14 cellular contexts compared by ENCODE assay signal in the genomic region with DNA sequence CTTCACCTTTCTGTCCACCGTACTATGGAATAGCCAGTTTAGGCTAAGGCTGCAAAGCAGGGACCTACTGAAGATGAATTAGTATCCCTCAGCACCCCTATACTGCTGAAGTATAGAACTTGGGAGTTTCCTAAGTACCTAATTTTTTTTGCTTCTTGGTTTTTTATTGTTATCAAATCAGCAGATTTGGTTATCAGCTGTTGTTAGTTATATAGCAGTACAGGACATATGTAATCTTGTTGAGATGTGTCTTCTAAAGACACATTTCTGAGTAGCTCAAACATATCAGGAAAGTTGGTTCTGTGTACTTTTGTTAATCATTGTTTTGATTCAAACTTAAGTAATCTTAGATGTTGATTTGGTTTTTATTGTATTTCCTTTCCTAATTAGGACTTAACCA. TPM values are rescaled to one million over a fixed set of nuclear protein-coding genes. Genes with fewer than 3 reads are reported as not detected.
DNase-seq lines count a peak whose midpoint lies in the region; ATAC-seq, FAIRE-seq and TF ChIP-seq lines count a peak whose summit lies in the region.
"Had no signal": no experiment of that assay in that cellular context is flagged by ENCODE, and none has a peak within 500 bp of the region (broad histone marks: within the 10 kb centered on the region; RNA-seq: fewer than 3 reads in every experiment).

No MANE protein-coding gene starts in this region.

- no peak for TF ChIP-seq POLR2A in endothelial cell of umbilical vein (IDR thresholded peaks at IDR 0.05; ENCODE audit: low read depth, low read length)

- FAIRE-seq in endothelial cell of umbilical vein (lab: Jason Lieb, UNC) = no peak
- FAIRE-seq: islet of Langerhans had no signal

- no peak for ATAC-seq in activated T-cell treated with anti-CD3 and anti-CD28 coated beads, Interleukin-2, amount 50 U/mL, for 4 hours
- ATAC-seq in Panc1 = no peak
- no peak for ATAC-seq in GM18502 (IDR thresholded peaks at IDR 0.05; ENCODE audit: poor library complexity, unreplicated experiment)

- no TSS peak for BruUV-seq in Panc1 (replicated peaks; lab: Mats Ljungman, UMichigan)
- BruUV-seq in endothelial cell of umbilical vein (replicated peaks; lab: Mats Ljungman, UMichigan) = no TSS peak

- no peaks in the 10 kb centered on the region for H3K9me3 Mint-ChIP-seq in activated T-cell treated with anti-CD3 and anti-CD28 coated beads, Interleukin-2, amount 50 U/mL, for 4 hours

- peak overlapping the region; percentile 29 for H3K4me3 Mint-ChIP-seq in activated T-cell treated with anti-CD3 and anti-CD28 coated beads, Interleukin-2, amount 50 U/mL, for 4 hours

- in situ Hi-C loops in Panc1 (cut with HindIII; ENCODE audit: low pct_unique_long_range_greater_than_20kb, low sequenced_read_pairs) = no loop called here

- no peak for DNase-seq in activated T-cell treated with anti-CD3 and anti-CD28 coated beads, Interleukin-2, amount 50 U/mL, for 4 hours
- no peak for DNase-seq in activated T-cell treated with anti-CD3 and anti-CD28 coated beads, Interleukin-2, amount 50 U/mL, for 48 hours
- DNase-seq in Panc1 (ENCODE audit: low read depth, low spot score) (no peak), endothelial cell of umbilical vein (ENCODE audit: low read depth, low spot score) (no peak), GM20000 (ENCODE audit: low spot score) (no peak), foreskin melanocyte (no peak)
- DNase-seq: activated effector memory CD4-positive, alpha-beta T cell treated with Interleukin-2 at 50 U/mL for 16 hours; EL; NCI-H1436; NCI-H526 had no signal

- POLR2A ChIA-PET in Panc1 (lab: Charles Lee) (no interaction called here), endothelial cell of umbilical vein (lab: Charles Lee) (interaction anchor here (1.1 to 2.7 kb wide), 2 partner anchors 8 to 11 kb away, joined by 6 to 17 read pairs; no protein-coding TSS in a partner anchor)

- H3K4me1 ChIP-seq in Panc1 (ENCODE audit: control insufficient read depth, insufficient read depth, low read length) (peaks cover 62% of the 10 kb centered on the region), endothelial cell of umbilical vein (ENCODE audit: control insufficient read depth, extremely low read depth, insufficient read depth, low read length) (peaks cover 48% of the 10 kb centered on the region), skeletal muscle satellite cell (ENCODE audit: control insufficient read depth, insufficient read depth, low read length) (peaks cover 67% of the 10 kb centered on the region)

- intact Hi-C loops in Panc1 (cut with micrococcal nuclease; ENCODE audit: unreplicated experiment) (no loop called here), endothelial cell of umbilical vein (cut with micrococcal nuclease) (no loop called here)

- H3K27ac ChIP-seq in Panc1 (ENCODE audit: low read length) (peak overlapping the region; percentile 54), endothelial cell of umbilical vein (ENCODE audit: insufficient read depth, low read depth, low read length) (no peak overlapping the region)
- H3K27ac ChIP-seq: VCaP had no signal

- H3K36me3 Mint-ChIP-seq in activated T-cell treated with anti-CD3 and anti-CD28 coated beads, Interleukin-2, amount 50 U/mL, for 4 hours (ENCODE audit: insufficient read depth) = peaks cover 52% of the 10 kb centered on the region

- no peak overlapping the region for H2AFZ ChIP-seq in endothelial cell of umbilical vein (ENCODE audit: low read depth, low read length)

- dilution Hi-C loops in endothelial cell of umbilical vein (cut with MboI; ENCODE audit: extremely low pct_ligation_motif_present, low sequenced_read_pairs) = loop anchor here (25.0 kb wide), 1 partner anchor 209 kb away; a partner anchor contains a TSS

- H3K9me1 ChIP-seq in endothelial cell of umbilical vein (replicated peaks; ENCODE audit: control insufficient read depth, extremely low read depth, insufficient read depth, low read length) = no peaks in the 10 kb centered on the region

- H3K9ac ChIP-seq in endothelial cell of umbilical vein (replicated peaks; ENCODE audit: extremely low read depth, insufficient read depth, low read length) (no peak overlapping the region), skeletal muscle satellite cell (ENCODE audit: low read depth, low read length) (no peak overlapping the region)

- no peaks in the 10 kb centered on the region for H3K27me3 Mint-ChIP-seq in activated T-cell treated with anti-CD3 and anti-CD28 coated beads, Interleukin-2, amount 50 U/mL, for 4 hours (ENCODE audit: low read depth)

- CTCF ChIA-PET in Panc1 (lab: Charles Lee) (no interaction called here), endothelial cell of umbilical vein (lab: Charles Lee) (interaction anchor here (1.2 kb wide), 1 partner anchor 414 kb away, joined by 4 read pairs; no protein-coding TSS in a partner anchor)

- H3K9me3 ChIP-seq in Panc1 (ENCODE audit: control insufficient read depth, insufficient read depth, low read depth, low read length) (no peaks in the 10 kb centered on the region), endothelial cell of umbilical vein (replicated peaks; ENCODE audit: control insufficient read depth, insufficient read depth, low read length) (no peaks in the 10 kb centered on the region), skeletal muscle satellite cell (replicated peaks; ENCODE audit: low read length) (no peaks in the 10 kb centered on the region)

- no peak for TF ChIP-seq CTCF in Panc1 (IDR thresholded peaks at IDR 0.05)
- no peak for TF ChIP-seq CTCF in endothelial cell of umbilical vein (IDR thresholded peaks at IDR 0.05; ENCODE audit: extremely low read depth in 1 of 2, insufficient read depth in 1 of 2, low read depth in 1 of 2, low read length in 2 of 2)
- no peak for TF ChIP-seq CTCF in GM20000 (IDR thresholded peaks at IDR 0.05; ENCODE audit: extremely low read depth, missing control alignments)

- H4K20me1 ChIP-seq in endothelial cell of umbilical vein (replicated peaks; ENCODE audit: control insufficient read depth, extremely low read depth, insufficient read depth, low read length) = no peaks in the 10 kb centered on the region

- peaks cover 71% of the 10 kb centered on the region for H3K36me3 ChIP-seq in Panc1 (ENCODE audit: control insufficient read depth, insufficient read depth, low read length)
- H3K36me3 ChIP-seq in endothelial cell of umbilical vein (ENCODE audit: control insufficient read depth in 2 of 2, extremely low read depth in 1 of 2, insufficient read depth in 2 of 2, low read length in 2 of 2) = peaks cover 17 to 31% of the 10 kb centered on the region in 2 experiments
- H3K36me3 ChIP-seq in skeletal muscle satellite cell (ENCODE audit: insufficient read depth, low read length) = peaks cover 71% of the 10 kb centered on the region

- H3K4me1 Mint-ChIP-seq in activated T-cell treated with anti-CD3 and anti-CD28 coated beads, Interleukin-2, amount 50 U/mL, for 4 hours (ENCODE audit: low read depth) = peaks cover 77% of the 10 kb centered on the region

- peaks cover 79% of the 10 kb centered on the region for H3K79me2 ChIP-seq in endothelial cell of umbilical vein (ENCODE audit: control insufficient read depth, insufficient read depth, low read length)

- no peaks in the 10 kb centered on the region for H3K27me3 ChIP-seq in Panc1 (ENCODE audit: control insufficient read depth, insufficient read depth, low read length)
- H3K27me3 ChIP-seq in endothelial cell of umbilical vein (ENCODE audit: control insufficient read depth in 2 of 2, insufficient read depth in 2 of 2, low read length in 2 of 2) = no peaks in the 10 kb centered on the region
- no peaks in the 10 kb centered on the region for H3K27me3 ChIP-seq in skeletal muscle satellite cell (ENCODE audit: control insufficient read depth, insufficient read depth, low read length)

- H3K4me3 ChIP-seq in Panc1 (ENCODE audit: low read depth in 2 of 2, low read length in 2 of 2) (no peak overlapping the region), endothelial cell of umbilical vein (replicated peaks in 1 of 3; ENCODE audit: insufficient read depth in 1 of 3, low read depth in 1 of 3, low read length in 3 of 3) (no peak overlapping the region), skeletal muscle satellite cell (ENCODE audit: low read length) (no peak overlapping the region)

- H3K4me2 ChIP-seq in endothelial cell of umbilical vein (ENCODE audit: insufficient read depth, low read length) (peak overlapping the region; percentile 25), skeletal muscle satellite cell (ENCODE audit: low read length) (peak overlapping the region; percentile 79)

RNA-seq across cellular contexts. Expression of a gene that starts 5.2 kb away (rescaled TPM):
- 100 to 1,000 TPM; 166 to 171 (median 169) TPM for total RNA-seq in activated T-cell treated with anti-CD3 and anti-CD28 coated beads, Interleukin-2, amount 50 U/mL, for 4 hours
- total RNA-seq in Panc1 (2021; ENCODE audit: unreplicated experiment) (489 TPM), endothelial cell of umbilical vein (793 and 796 TPM in 2 replicates)
- 606 TPM for polyA plus RNA-seq in Panc1 (2012; ENCODE audit: insufficient read length)
- 532 and 597 TPM in 2 replicates for polyA plus RNA-seq in endothelial cell of umbilical vein
- 814 and 900 TPM in 2 replicates for polyA plus RNA-seq in endothelial cell of umbilical vein (2011; cell fraction: cytosol; rRNA removed)
- polyA plus RNA-seq in endothelial cell of umbilical vein (2011; cell fraction: nucleus; rRNA removed) = 350 and 406 TPM in 2 replicates
- polyA plus RNA-seq in endothelial cell of umbilical vein (2012) = 760 and 962 TPM in 2 replicates
- polyA minus RNA-seq in endothelial cell of umbilical vein = 489 and 516 TPM in 2 replicates
- polyA minus RNA-seq in endothelial cell of umbilical vein (2011; cell fraction: cytosol; rRNA and poly(A)+ RNA removed) = 117 TPM
- 214 and 242 TPM in 2 replicates for polyA minus RNA-seq in endothelial cell of umbilical vein (2011; cell fraction: nucleus; rRNA and poly(A)+ RNA removed)
- 426 and 583 TPM in 2 replicates for total RNA-seq in skeletal muscle satellite cell (2012; rRNA removed)

RNA-seq across cellular contexts. Expression of a gene that starts 9.1 kb away (rescaled TPM):
- total RNA-seq in activated T-cell treated with anti-CD3 and anti-CD28 coated beads, Interleukin-2, amount 50 U/mL, for 4 hours = 100 to 1,000 TPM; 190 to 203 (median 194) TPM
- total RNA-seq in Panc1 (2021; ENCODE audit: unreplicated experiment) (420 TPM), endothelial cell of umbilical vein (634 and 638 TPM in 2 replicates)
- 368 TPM for polyA plus RNA-seq in Panc1 (2012; ENCODE audit: insufficient read length)
- 681 and 724 TPM in 2 replicates for polyA plus RNA-seq in endothelial cell of umbilical vein
- polyA plus RNA-seq in endothelial cell of umbilical vein (2011; cell fraction: cytosol; rRNA removed) = 1,207 and 1,302 TPM in 2 replicates
- polyA plus RNA-seq in endothelial cell of umbilical vein (2011; cell fraction: nucleus; rRNA removed) = 415 and 445 TPM in 2 replicates
- polyA plus RNA-seq in endothelial cell of umbilical vein (2012) = 703 and 1,019 TPM in 2 replicates
- polyA minus RNA-seq in endothelial cell of umbilical vein = 483 and 580 TPM in 2 replicates
- 115 TPM for polyA minus RNA-seq in endothelial cell of umbilical vein (2011; cell fraction: cytosol; rRNA and poly(A)+ RNA removed)
- polyA minus RNA-seq in endothelial cell of umbilical vein (2011; cell fraction: nucleus; rRNA and poly(A)+ RNA removed) = 85.9 and 87.1 TPM in 2 replicates
- total RNA-seq in skeletal muscle satellite cell (2012; rRNA removed) = 294 and 299 TPM in 2 replicates

RNA-seq across cellular contexts. Expression of a gene that starts 33.1 kb away (rescaled TPM):
- under 1 TPM; 0.16 to 0.42 (median 0.25) TPM for total RNA-seq in activated T-cell treated with anti-CD3 and anti-CD28 coated beads, Interleukin-2, amount 50 U/mL, for 4 hours
- total RNA-seq in Panc1 (2021; ENCODE audit: unreplicated experiment) (0.92 TPM), endothelial cell of umbilical vein (not detected in 2 replicates)
- polyA plus RNA-seq in Panc1 (2012; ENCODE audit: insufficient read length) = 1.7 TPM
- 0.05 and 0.08 TPM in 2 replicates for polyA plus RNA-seq in endothelial cell of umbilical vein
- polyA plus RNA-seq in endothelial cell of umbilical vein (2011; cell fraction: cytosol; rRNA removed) = 0.05 and 0.07 TPM in 2 replicates
- polyA plus RNA-seq in endothelial cell of umbilical vein (2011; cell fraction: nucleus; rRNA removed) = 0.05 and 0.29 TPM in 2 replicates
- polyA plus RNA-seq in endothelial cell of umbilical vein (2012) = 0.15 and 0.33 TPM in 2 replicates
- not detected in 2 replicates for polyA minus RNA-seq in endothelial cell of umbilical vein
- polyA minus RNA-seq in endothelial cell of umbilical vein (2011; cell fraction: cytosol; rRNA and poly(A)+ RNA removed) = not detected
- not detected in 2 replicates for polyA minus RNA-seq in endothelial cell of umbilical vein (2011; cell fraction: nucleus; rRNA and poly(A)+ RNA removed)
- total RNA-seq in skeletal muscle satellite cell (2012; rRNA removed) = 0.51 and 0.87 TPM in 2 replicates
